ENCODE assay signal across 6 cellular contexts in the genomic region with DNA sequence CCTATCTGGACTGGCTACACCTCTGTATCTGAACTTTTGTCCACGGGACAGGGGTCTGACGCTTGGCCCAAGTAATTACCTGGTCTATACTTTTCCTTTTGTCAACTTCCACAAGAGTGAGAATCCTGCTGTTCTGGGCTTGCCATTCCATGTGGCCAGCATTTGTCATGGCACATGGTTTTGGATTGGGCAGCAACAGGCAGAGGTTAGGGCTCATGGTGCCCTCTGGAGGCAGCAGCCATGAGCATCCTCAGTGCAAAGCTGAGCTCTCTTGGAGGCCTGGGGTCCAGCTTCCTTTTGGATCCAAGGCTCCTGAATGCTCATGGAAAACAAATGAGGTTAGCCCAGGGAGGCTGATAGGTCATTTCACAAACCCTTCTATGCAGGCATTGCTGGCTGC. TPM values are rescaled to one million over a fixed set of nuclear protein-coding genes. Genes with fewer than 3 reads are reported as not detected.
A peak's percentile ranks its signal among the peaks of the same experiment; 100 is the strongest.
DNase-seq lines count a peak whose midpoint lies in the region; ATAC-seq and TF ChIP-seq lines count a peak whose summit lies in the region.

No MANE protein-coding gene starts in this region.

- H3K79me2 ChIP-seq in DOHH2 (ENCODE audit: control insufficient read depth, low read length) (peaks cover 49% of the 10 kb centered on the region), OCI-LY7 (ENCODE audit: insufficient read depth, low read depth, low read length) (peaks cover 31% of the 10 kb centered on the region)

- H3K9me2 ChIP-seq in DOHH2 (replicated peaks; ENCODE audit: control insufficient read depth, low read length) (no peaks in the 10 kb centered on the region), OCI-LY7 (ENCODE audit: insufficient read depth, low read length) (no peaks in the 10 kb centered on the region)

- TF ChIP-seq CTCF in DOHH2 (IDR thresholded peaks at IDR 0.05; ENCODE audit: low read depth, low read length, poor library complexity, severe bottlenecking) (peak; percentile 49), OCI-LY7 (conservative IDR thresholded peaks at IDR 0.05; ENCODE audit: low read length) (peak; percentile 71)

- H3K9me3 ChIP-seq in DOHH2 (ENCODE audit: control insufficient read depth, insufficient read depth, low read length) (no peaks in the 10 kb centered on the region), OCI-LY7 (ENCODE audit: low read length) (no peaks in the 10 kb centered on the region)

- intact Hi-C loops in OCI-LY7 (cut with micrococcal nuclease; ENCODE audit: unreplicated experiment), result loop anchor here (1.0 kb wide), 1 partner anchor 49 kb away; no protein-coding TSS in a partner anchor

- H3K4me2 ChIP-seq in DOHH2 (ENCODE audit: low read length), result no peak overlapping the region
- H3K4me2 ChIP-seq in OCI-LY7 (ENCODE audit: low read length), result no peak overlapping the region

- H3K36me3 ChIP-seq in DOHH2 (ENCODE audit: control insufficient read depth, low read length) (peaks cover 57% of the 10 kb centered on the region), OCI-LY7 (ENCODE audit: insufficient read depth, low read length) (peaks cover 90% of the 10 kb centered on the region)

- DNase-seq in OCI-LY7 (ENCODE audit: low spot score) (peak; percentile 38), iris pigment epithelial cell (ENCODE audit: low read depth) (peak; percentile 28), mesenteric fat pad (ENCODE audit: low spot score) (no peak)

- H3K4me1 ChIP-seq in DOHH2 (ENCODE audit: control insufficient read depth, low read length) (no peaks in the 10 kb centered on the region), OCI-LY7 (ENCODE audit: insufficient read depth, low read length, poor library complexity, severe bottlenecking) (no peaks in the 10 kb centered on the region)

- H3K27ac ChIP-seq in DOHH2 (ENCODE audit: low read depth, low read length) (no peak overlapping the region), OCI-LY7 (ENCODE audit: low read depth, low read length, poor library complexity, severe bottlenecking) (no peak overlapping the region)

- BruUV-seq in OCI-LY7 (replicated peaks; lab: Mats Ljungman, UMichigan), result no TSS peak

- H4K20me1 ChIP-seq in DOHH2 (ENCODE audit: control insufficient read depth, insufficient read depth, low read depth, low read length) (peaks cover 4% of the 10 kb centered on the region; the same call in 1 of the 2 replicates), OCI-LY7 (ENCODE audit: insufficient read depth, low read length) (peaks cover 5% of the 10 kb centered on the region; the same call in 1 of the 2 replicates)

- H3K4me3 ChIP-seq in DOHH2 (ENCODE audit: low read length) (no peak overlapping the region), OCI-LY7 (ENCODE audit: low read depth, low read length, poor library complexity, severe bottlenecking) (no peak overlapping the region)

- H3F3A ChIP-seq in DOHH2 (ENCODE audit: control insufficient read depth, insufficient read depth), result peaks cover 3% of the 10 kb centered on the region

- H3K27me3 ChIP-seq in DOHH2 (ENCODE audit: control insufficient read depth, low read length), result no peaks in the 10 kb centered on the region

- no peak overlapping the region for H2AFZ ChIP-seq in OCI-LY7 (ENCODE audit: low read length)

- CTCF ChIA-PET in OCI-LY7 (lab: Charles Lee; ENCODE audit: unreplicated experiment), result no interaction called here

- TF ChIP-seq POLR2A in GM18505 (IDR thresholded peaks at IDR 0.05; ENCODE audit: borderline replicate concordance, extremely low read depth, insufficient read depth, insufficient read length), result no peak

- no peak for ATAC-seq in GM21786 (IDR thresholded peaks at IDR 0.05; ENCODE audit: unreplicated experiment)
- ATAC-seq in GM18505 (IDR thresholded peaks at IDR 0.05; ENCODE audit: unreplicated experiment), result no peak

- POLR2A ChIA-PET in OCI-LY7 (lab: Charles Lee), result interaction anchor here (0.6 to 2.3 kb wide), 2 partner anchors 21 to 198 kb away, joined by 3 to 6 read pairs; no protein-coding TSS in a partner anchor

RNA-seq across cellular contexts. Expression of a gene that starts 7.5 kb away (rescaled TPM):
- 58.4 and 89.6 TPM in 2 replicates for total RNA-seq in OCI-LY7 (2014; rRNA removed; shearing (Covaris generic))
- 86.6 and 100 TPM in 2 replicates for total RNA-seq in OCI-LY7 (2022)
- total RNA-seq in mesenteric fat pad, result 41.3 TPM

RNA-seq across cellular contexts. Expression of a gene that starts 17.8 kb away (rescaled TPM):
- total RNA-seq in OCI-LY7 (2014; rRNA removed; shearing (Covaris generic)), result 74.7 and 85.3 TPM in 2 replicates
- total RNA-seq in OCI-LY7 (2022) (48.9 and 55.4 TPM in 2 replicates), mesenteric fat pad (35.5 TPM)

RNA-seq across cellular contexts. Expression of a gene that starts 18.6 kb away (rescaled TPM):
- 168 and 187 TPM in 2 replicates for total RNA-seq in OCI-LY7 (2014; rRNA removed; shearing (Covaris generic))
- 143 and 144 TPM in 2 replicates for total RNA-seq in OCI-LY7 (2022)
- 87.6 TPM for total RNA-seq in mesenteric fat pad

RNA-seq across cellular contexts. Expression of a gene that starts 19.4 kb away (rescaled TPM):
- 0.66 and 1.7 TPM in 2 replicates for total RNA-seq in OCI-LY7 (2014; rRNA removed; shearing (Covaris generic))
- total RNA-seq in OCI-LY7 (2022) (0.80 and 1.2 TPM in 2 replicates), mesenteric fat pad (not detected)

RNA-seq across cellular contexts. Expression of a gene that starts 23.2 kb away (rescaled TPM):
- 52.9 and 66.3 TPM in 2 replicates for total RNA-seq in OCI-LY7 (2014; rRNA removed; shearing (Covaris generic))
- total RNA-seq in OCI-LY7 (2022) (38.8 and 39.5 TPM in 2 replicates), mesenteric fat pad (21.6 TPM)
